ENCODE assay signal across 29 cellular contexts in genomic region chr1:15405106-15405850, GRCh38. TPM values are rescaled to one million over a fixed set of nuclear protein-coding genes. Genes with fewer than 3 reads are reported as not detected.
"Had no signal": no experiment of that assay in that cellular context is flagged by ENCODE, and none has a peak within 500 bp of the region (broad histone marks: within the 10 kb centered on the region; RNA-seq: fewer than 3 reads in every experiment).

No MANE protein-coding gene starts in this region.

- H3K36me3 ChIP-seq: breast epithelium, esophagus squamous epithelium, gastrocnemius medialis had no signal

- ATAC-seq: gastrocnemius medialis, left colon, mucosa of descending colon, right cardiac atrium had no signal

- H3K9me3 Mint-ChIP-seq: activated CD4-positive, alpha-beta memory T cell treated with anti-CD3 and anti-CD28 coated beads for 36 hours; activated naive CD8-positive, alpha-beta T cell treated with anti-CD3 and anti-CD28 coated beads, Interleukin-2, amount 10 ng/mL, durations not matched to agents 7 days and 5 days; type B pancreatic cell had no signal

- H3K27me3 Mint-ChIP-seq: activated CD4-positive, alpha-beta memory T cell treated with anti-CD3 and anti-CD28 coated beads for 36 hours had no signal

- H3K27ac Mint-ChIP-seq: activated CD4-positive, alpha-beta memory T cell treated with anti-CD3 and anti-CD28 coated beads for 36 hours; activated naive CD8-positive, alpha-beta T cell treated with anti-CD3 and anti-CD28 coated beads, Interleukin-2, amount 10 ng/mL, durations not matched to agents 7 days and 5 days; activated T-helper 2 cell treated with anti-CD3 and anti-CD28 coated beads, Interferon-gamma antibody, Interleukin-2, Interleukin-4, amounts not matched to agents 10 μg/mL and 5 μg/mL and 100 μg/mL, durations not matched to agents 14 hours and 24 hours and 36 hours; endodermal cell; type B pancreatic cell had no signal

- H3K4me3 Mint-ChIP-seq: activated CD4-positive, alpha-beta memory T cell treated with anti-CD3 and anti-CD28 coated beads for 36 hours; activated naive CD8-positive, alpha-beta T cell treated with anti-CD3 and anti-CD28 coated beads, Interleukin-2, amount 10 ng/mL, durations not matched to agents 7 days and 5 days; endodermal cell; type B pancreatic cell had no signal

- H3K27ac ChIP-seq: breast epithelium, coronary artery, esophagus squamous epithelium, gastrocnemius medialis had no signal

- H3K4me1 ChIP-seq: breast epithelium had no signal

- H3K4me3 ChIP-seq: breast epithelium, coronary artery, esophagus squamous epithelium, gastrocnemius medialis, mucosa of descending colon had no signal

- H3K36me3 Mint-ChIP-seq: activated CD4-positive, alpha-beta memory T cell treated with anti-CD3 and anti-CD28 coated beads for 36 hours; type B pancreatic cell had no signal

- DNase-seq: activated CD4-positive, alpha-beta memory T cell treated with anti-CD3 and anti-CD28 coated beads for 36 hours; activated CD4-positive, alpha-beta T cell treated with anti-CD3 and anti-CD28 coated beads for 48 hours; activated naive CD4-positive, alpha-beta T cell; activated naive CD8-positive, alpha-beta T cell treated with anti-CD3 and anti-CD28 coated beads, Interleukin-2, amount 10 ng/mL, durations not matched to agents 7 days and 5 days; amniotic stem cell; cerebellar nuclear complex; endodermal cell; esophagus squamous epithelium; gastrocnemius medialis; head of caudate nucleus; hypothalamus; left colon; mesendoderm; mucosa of descending colon; right cardiac atrium; stimulated activated CD4-positive, alpha-beta T cell treated with anti-CD3 and anti-CD28 coated beads, Interleukin-12 subunit alpha, Interleukin-12 subunit beta, amount 100 ng/mL, for 4 hours; SW 1271 had no signal

- H3K27me3 ChIP-seq: breast epithelium, esophagus squamous epithelium had no signal

- H3K9me3 ChIP-seq: breast epithelium, esophagus squamous epithelium, gastrocnemius medialis, mucosa of descending colon had no signal

RNA-seq across cellular contexts. Expression of gene CTRC, which starts 33.0 kb away (rescaled TPM):
- total RNA-seq: endodermal cell, esophagus squamous epithelium, lower leg skin, mucosa of descending colon, osteocyte, pulmonary artery endothelial cell, SK-MEL-5, skeletal muscle tissue, temporal lobe had no signal
- polyA plus RNA-seq: keratinocyte, right cardiac atrium had no signal

RNA-seq across cellular contexts. Expression of gene CELA2A, which starts 51.3 kb away (rescaled TPM):
- total RNA-seq: activated CD4-positive, alpha-beta memory T cell treated with anti-CD3 and anti-CD28 coated beads for 36 hours; activated naive CD8-positive, alpha-beta T cell treated with anti-CD3 and anti-CD28 coated beads, Interleukin-2, amount 10 ng/mL, durations not matched to agents 7 days and 5 days; activated T-helper 2 cell treated with anti-CD3 and anti-CD28 coated beads, Interferon-gamma antibody, Interleukin-2, Interleukin-4, amounts not matched to agents 10 μg/mL and 5 μg/mL and 100 μg/mL, durations not matched to agents 14 hours and 24 hours and 36 hours; breast epithelium; endodermal cell; esophagus squamous epithelium; gastrocnemius medialis; left colon; lower leg skin; mucosa of descending colon; osteocyte; pulmonary artery endothelial cell; right cardiac atrium; SK-MEL-5; skeletal muscle tissue; T-helper 2 cell treated with Interferon-gamma antibody and Interleukin-4, amounts not matched to agents 100 ng/mL and 5 ng/mL, for 36 hours; temporal lobe had no signal
- polyA plus RNA-seq: keratinocyte, right cardiac atrium had no signal
